ENCODE assay signal across 2 cellular contexts in the genomic region with DNA sequence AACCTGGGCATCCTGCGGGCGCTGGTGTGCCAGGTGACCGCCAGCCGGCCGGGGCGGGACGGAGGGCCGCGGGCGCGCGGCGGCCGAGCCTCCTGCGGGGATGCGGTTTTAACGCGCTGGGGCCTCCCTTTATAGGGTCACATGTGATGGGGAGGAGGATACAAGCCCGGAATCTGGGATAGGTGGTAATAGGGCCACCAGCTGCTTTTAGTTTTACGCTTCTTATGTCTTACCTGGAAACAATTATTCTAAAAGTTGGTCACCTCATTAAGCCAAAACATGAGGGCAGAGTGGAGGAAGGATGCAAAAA.
TF ChIP-seq lines count a peak whose summit lies in the region.

No MANE protein-coding gene starts in this region.

TF ChIP-seq in A549, 52 proteins besides CTCF, POLR2A, EP300 and RAD21 (continued from another document):
- TF ChIP-seq ATOH8 (CRISPR knock-in tag; IDR thresholded peaks at IDR 0.05; ENCODE audit: low read depth) (no peak), MYC (IDR thresholded peaks at IDR 0.05; ENCODE audit: borderline replicate concordance, low read length) (peak; percentile 65; the same call in 1 of the 2 replicates), USF2 (IDR thresholded peaks at IDR 0.05) (0 out of 2 replicates have a peak, but pooled peaks have one; percentile 12), E2F6 (IDR thresholded peaks at IDR 0.05; ENCODE audit: borderline replicate concordance, low read depth) (no peak), CBX8 (IDR thresholded peaks at IDR 0.05) (no peak), ZFP36 (IDR thresholded peaks at IDR 0.05; ENCODE audit: borderline replicate concordance, partially characterized antibody) (no peak), ZNF302 (CRISPR knock-in tag; IDR thresholded peaks at IDR 0.05) (no peak), KDM1A (IDR thresholded peaks at IDR 0.05; ENCODE audit: low read depth) (no peak), PHF8 (IDR thresholded peaks at IDR 0.05; ENCODE audit: borderline replicate concordance, low read depth) (peak; percentile 89), EHMT2 (IDR thresholded peaks at IDR 0.05; ENCODE audit: low read depth) (no peak), SREBF2 (IDR thresholded peaks at IDR 0.05) (no peak), ESRRA (IDR thresholded peaks at IDR 0.05; ENCODE audit: borderline replicate concordance, low read length) (no peak), RNF2 (IDR thresholded peaks at IDR 0.05; ENCODE audit: borderline replicate concordance, low read depth) (no peak), TFCP2L1 (CRISPR knock-in tag; IDR thresholded peaks at IDR 0.05) (no peak)

TF ChIP-seq in HCT116, 20 proteins besides CTCF, POLR2A, EP300 and RAD21 (continued from another document):
- TF ChIP-seq, protein P1, sequence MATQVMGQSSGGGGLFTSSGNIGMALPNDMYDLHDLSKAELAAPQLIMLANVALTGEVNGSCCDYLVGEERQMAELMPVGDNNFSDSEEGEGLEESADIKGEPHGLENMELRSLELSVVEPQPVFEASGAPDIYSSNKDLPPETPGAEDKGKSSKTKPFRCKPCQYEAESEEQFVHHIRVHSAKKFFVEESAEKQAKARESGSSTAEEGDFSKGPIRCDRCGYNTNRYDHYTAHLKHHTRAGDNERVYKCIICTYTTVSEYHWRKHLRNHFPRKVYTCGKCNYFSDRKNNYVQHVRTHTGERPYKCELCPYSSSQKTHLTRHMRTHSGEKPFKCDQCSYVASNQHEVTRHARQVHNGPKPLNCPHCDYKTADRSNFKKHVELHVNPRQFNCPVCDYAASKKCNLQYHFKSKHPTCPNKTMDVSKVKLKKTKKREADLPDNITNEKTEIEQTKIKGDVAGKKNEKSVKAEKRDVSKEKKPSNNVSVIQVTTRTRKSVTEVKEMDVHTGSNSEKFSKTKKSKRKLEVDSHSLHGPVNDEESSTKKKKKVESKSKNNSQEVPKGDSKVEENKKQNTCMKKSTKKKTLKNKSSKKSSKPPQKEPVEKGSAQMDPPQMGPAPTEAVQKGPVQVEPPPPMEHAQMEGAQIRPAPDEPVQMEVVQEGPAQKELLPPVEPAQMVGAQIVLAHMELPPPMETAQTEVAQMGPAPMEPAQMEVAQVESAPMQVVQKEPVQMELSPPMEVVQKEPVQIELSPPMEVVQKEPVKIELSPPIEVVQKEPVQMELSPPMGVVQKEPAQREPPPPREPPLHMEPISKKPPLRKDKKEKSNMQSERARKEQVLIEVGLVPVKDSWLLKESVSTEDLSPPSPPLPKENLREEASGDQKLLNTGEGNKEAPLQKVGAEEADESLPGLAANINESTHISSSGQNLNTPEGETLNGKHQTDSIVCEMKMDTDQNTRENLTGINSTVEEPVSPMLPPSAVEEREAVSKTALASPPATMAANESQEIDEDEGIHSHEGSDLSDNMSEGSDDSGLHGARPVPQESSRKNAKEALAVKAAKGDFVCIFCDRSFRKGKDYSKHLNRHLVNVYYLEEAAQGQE (IDR thresholded peaks at IDR 0.05; ENCODE audit: low read depth): no peak
